In the genomic region with DNA sequence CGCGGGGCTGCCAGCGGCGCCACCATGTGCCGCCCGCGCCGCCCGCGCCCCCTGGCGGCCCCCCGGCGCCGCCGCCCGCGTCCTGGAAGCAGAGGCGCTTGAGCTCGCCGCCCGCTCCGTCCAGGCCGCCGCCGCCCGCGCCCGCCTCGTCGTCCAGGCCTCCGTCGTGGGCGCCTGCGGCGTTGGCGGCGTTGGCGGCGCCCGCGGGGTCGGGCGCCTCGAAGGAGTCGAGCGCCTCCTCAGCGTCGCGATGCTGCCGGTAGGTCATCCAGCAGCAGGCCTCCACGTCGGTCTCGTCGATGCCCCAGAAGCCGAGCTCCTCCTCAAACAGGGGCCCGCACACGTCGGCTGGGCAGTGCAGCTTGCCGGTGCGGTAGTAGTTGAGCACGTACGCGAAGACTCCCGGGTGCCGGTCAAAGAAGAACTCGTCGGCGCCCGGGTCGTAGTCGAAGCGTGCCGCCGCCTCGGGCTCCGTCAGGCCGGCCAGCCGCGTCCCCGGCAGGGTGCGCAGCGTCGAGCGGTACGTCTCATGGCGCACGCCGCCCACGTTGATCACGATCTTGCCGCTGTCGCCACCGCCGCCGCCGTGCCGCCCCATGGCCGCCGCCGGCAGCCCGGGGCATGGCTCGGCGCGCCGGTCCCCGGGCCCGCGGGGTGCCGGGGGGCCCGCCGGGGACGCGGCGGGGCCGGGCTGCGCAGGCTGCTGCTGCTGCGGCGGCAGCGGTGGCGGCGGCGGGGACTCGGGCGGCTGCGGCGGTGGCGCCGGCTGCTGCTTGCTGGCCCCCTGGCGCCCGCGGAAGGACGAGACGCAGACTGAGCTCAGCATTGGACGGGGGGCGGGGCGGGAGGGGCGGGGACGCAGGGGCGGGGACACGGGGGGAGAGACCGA, we compare ENCODE assay signal across 9 cellular contexts. TPM values are rescaled to one million over a fixed set of nuclear protein-coding genes. Genes with fewer than 3 reads are reported as not detected.
A peak's percentile ranks its signal among the peaks of the same experiment; 100 is the strongest.
DNase-seq lines count a peak whose midpoint lies in the region; ATAC-seq, FAIRE-seq and TF ChIP-seq lines count a peak whose summit lies in the region.
"Had no signal": no experiment of that assay in that cellular context is flagged by ENCODE, and none has a peak within 500 bp of the region (broad histone marks: within the 10 kb centered on the region; RNA-seq: fewer than 3 reads in every experiment).

No MANE protein-coding gene starts in this region.

- H3K4me1 ChIP-seq in pancreas = peaks cover 0 to 35% (median 3%) of the 10 kb centered on the region in 3 donors

- 2% methylated on average over 82 to 141 of the region's 141 CpGs for WGBS in pancreas, 2 donors

- intact Hi-C loops in pancreas (cut with DNase I) = no loop called here

- H3K36me3 ChIP-seq in pancreas = no peaks in the 10 kb centered on the region
- H3K36me3 ChIP-seq: BLaER1 had no signal

- H3K9me3 Mint-ChIP-seq in chondrocyte (ENCODE audit: low read depth) = no peaks in the 10 kb centered on the region

- H3K27me3 Mint-ChIP-seq in chondrocyte (ENCODE audit: low read depth) = peaks cover 22% of the 10 kb centered on the region

- H3K4me3 ChIP-seq in pancreas = peak overlapping the region; percentile 21 to 50 (median 38)
- H3K4me3 ChIP-seq: BLaER1 had no signal

- H3K27ac ChIP-seq in pancreas = peak overlapping the region in 1 of 4 donors; percentile 17
- H3K27ac ChIP-seq: BLaER1 had no signal

- TF ChIP-seq CTCF in chondrocyte (IDR thresholded peaks at IDR 0.05) = peak; percentile 40
- no peak for TF ChIP-seq CTCF in pancreas (IDR thresholded peaks at IDR 0.05)

- FAIRE-seq in pancreas (lab: Jason Lieb, UNC) = no peak

- peaks cover 52% of the 10 kb centered on the region for H3K4me1 Mint-ChIP-seq in chondrocyte (ENCODE audit: low read depth)

- H3K9me3 ChIP-seq in pancreas = no peaks in the 10 kb centered on the region

- peak; percentile 13 for ATAC-seq in GM21515 (IDR thresholded peaks at IDR 0.05; ENCODE audit: unreplicated experiment)
- ATAC-seq in pancreas = no peak
- no peak for ATAC-seq in GM18873 (IDR thresholded peaks at IDR 0.05; ENCODE audit: low FRiP score, unreplicated experiment)

- H3K27ac Mint-ChIP-seq in chondrocyte (ENCODE audit: unreplicated experiment) = no peak overlapping the region

- peaks cover 3% of the 10 kb centered on the region for H3K36me3 Mint-ChIP-seq in chondrocyte (ENCODE audit: low read depth)

- H3K27me3 ChIP-seq in pancreas = no peaks in the 10 kb centered on the region

- H3K4me3 Mint-ChIP-seq in chondrocyte (ENCODE audit: unreplicated experiment) = peak overlapping the region; percentile 51

- DNase-seq in NCI-H1105 treated with DMSO at 0.1 percent for 48 hours (lab: John Stamatoyannopoulos, UW) = peak; percentile 47
- DNase-seq in NCI-H1105 (lab: John Stamatoyannopoulos, UW) = no peak
- DNase-seq in NCI-H146 (lab: John Stamatoyannopoulos, UW) = peak; percentile 57
- DNase-seq in chondrocyte (ENCODE audit: low spot score) = no peak
- DNase-seq in pancreas = peak in 5 of 6 donors; percentile 25 to 80 (median 66)
- no peak for DNase-seq in EL

RNA-seq across cellular contexts. Expression of a gene that starts 0.7 kb away (rescaled TPM):
- total RNA-seq in chondrocyte (4.9 to 9.3 TPM (median 8.9 TPM) in 3 replicates), pancreas (1 to 10 TPM; 2.4 to 4.6 (median 3.4) TPM)
- 1 to 10 TPM; 4.8 to 7.1 TPM for polyA plus RNA-seq in pancreas

RNA-seq across cellular contexts. Expression of a gene that starts 36.9 kb away (rescaled TPM):
- total RNA-seq in chondrocyte (0.27 to 0.74 TPM (median 0.55 TPM) in 3 replicates), pancreas (1 to 10 TPM in 5 of 6 donors, under 1 TPM in 1; 0.78 to 3.2 (median 1.5) TPM)
- polyA plus RNA-seq in pancreas = 1 to 10 TPM; 4.1 to 4.6 TPM

RNA-seq across cellular contexts. Expression of a gene that starts 47.8 kb away (rescaled TPM):
- total RNA-seq in chondrocyte (47.7 to 48.9 TPM (median 48.3 TPM) in 3 replicates), pancreas (10 to 100 TPM; 20.5 to 33.5 (median 25.6) TPM)
- polyA plus RNA-seq in pancreas = 10 to 100 TPM; 45.9 to 46.5 TPM

RNA-seq across cellular contexts. Expression of a gene that starts 55.6 kb away (rescaled TPM):
- total RNA-seq in chondrocyte (15.7 to 37.2 TPM (median 15.8 TPM) in 3 replicates), pancreas (10 to 100 TPM in 4 of 6 donors, 1 to 10 TPM in 2; 9.5 to 16.7 (median 11.9) TPM)
- polyA plus RNA-seq in pancreas = 10 to 100 TPM; 36.1 to 45.5 TPM

Comparison
In these comparisons a context has a peak if more than half of its experiments do, and no peak if none do; other contexts are left out.
1. DNase-seq: peak in NCI-H1105 treated with DMSO at 0.1 percent for 48 hours (single experiment), NCI-H146 (single experiment) and pancreas (5 of 6); none in NCI-H1105 (single experiment), chondrocyte (single experiment) and EL (single experiment).